34 cellular contexts compared by ENCODE assay signal in the genomic region with DNA sequence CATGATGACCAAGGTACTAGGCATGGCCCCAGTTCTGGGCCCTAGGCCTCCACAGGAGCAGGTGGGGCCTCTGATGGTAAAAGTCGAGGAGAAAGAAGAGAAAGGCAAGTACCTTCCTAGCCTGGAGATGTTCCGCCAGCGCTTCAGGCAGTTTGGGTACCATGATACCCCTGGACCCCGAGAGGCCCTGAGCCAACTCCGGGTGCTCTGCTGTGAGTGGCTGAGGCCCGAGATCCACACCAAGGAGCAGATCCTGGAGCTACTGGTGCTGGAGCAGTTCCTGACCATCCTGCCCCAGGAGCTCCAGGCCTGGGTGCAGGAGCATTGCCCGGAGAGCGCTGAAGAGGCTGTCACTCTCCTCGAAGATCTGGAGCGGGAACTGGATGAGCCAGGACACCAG.
"Had no signal": no experiment of that assay in that cellular context is flagged by ENCODE, and none has a peak within 500 bp of the region (broad histone marks: within the 10 kb centered on the region; RNA-seq: fewer than 3 reads in every experiment).

No MANE protein-coding gene starts in this region.

- ATAC-seq: activated CD8-positive, alpha-beta T cell treated with anti-CD3 and anti-CD28 coated beads, Interleukin-2, amount 10 ng/mL, durations not matched to agents 7 days and 5 days; activated naive CD4-positive, alpha-beta T cell treated with anti-CD3 and anti-CD28 coated beads, Interleukin-2, amount 50 U/mL, for 72 hours; activated T-cell treated with anti-CD3 and anti-CD28 coated beads, Interleukin-2, amount 50 U/mL, for 4 hours; body of pancreas had no signal

- DNase-seq: activated CD4-positive, alpha-beta T cell treated with anti-CD3 and anti-CD28 coated beads for 1 hour; activated CD4-positive, alpha-beta T cell treated with anti-CD3 and anti-CD28 coated beads, Interleukin-2, amount 10 ng/mL, durations not matched to agents 7 days and 5 days; activated CD4-positive, alpha-beta T cell treated with anti-CD3 and anti-CD28 coated beads, Interleukin-2, amount 50 U/mL, for 48 hours; activated CD4-positive, CD25-positive, alpha-beta regulatory T cell; activated CD8-positive, alpha-beta T cell treated with anti-CD3 and anti-CD28 coated beads, Interleukin-2, amount 10 ng/mL, durations not matched to agents 7 days and 5 days; activated gamma-delta T cell treated with Interleukin-2 at 50 U/mL for 16 hours; activated naive CD4-positive, alpha-beta T cell treated with anti-CD3 and anti-CD28 coated beads for 36 hours; activated T-cell treated with anti-CD3 and anti-CD28 coated beads, Interleukin-2, amount 50 U/mL, for 4 hours; adrenal gland; body of pancreas; caudate nucleus; cerebellar nuclear complex; Karpas-422; MG63; NCI-H1048; NCI-H1105 treated with DMSO at 0.1 percent for 48 hours; NCI-H1436; NCI-H1694; NCI-H1930; NCI-H2081 treated with DMSO at 0.1 percent for 48 hours; NCI-H226; NCI-H446 treated with DMSO at 0.1 percent for 48 hours; NCI-H524; NCI-H69; PC-9; Right ventricle myocardium superior; SW 1271; T-helper 1 cell; T1000; WERI-Rb-1 had no signal

- H3K27me3 ChIP-seq: adrenal gland, body of pancreas, MG63 had no signal

- H3K4me2 ChIP-seq: PC-9 had no signal

- H3K36me3 ChIP-seq: MG63 had no signal

- H3K27ac ChIP-seq: adrenal gland, body of pancreas, PC-9, WERI-Rb-1 had no signal

- H2AFZ ChIP-seq: PC-9 had no signal

- H3K4me3 Mint-ChIP-seq: activated CD4-positive, alpha-beta T cell treated with anti-CD3 and anti-CD28 coated beads, Interleukin-2, amount 10 ng/mL, durations not matched to agents 7 days and 5 days; activated CD8-positive, alpha-beta T cell treated with anti-CD3 and anti-CD28 coated beads, Interleukin-2, amount 10 ng/mL, durations not matched to agents 7 days and 5 days; activated naive CD4-positive, alpha-beta T cell treated with anti-CD3 and anti-CD28 coated beads for 36 hours; activated T-cell treated with anti-CD3 and anti-CD28 coated beads, Interleukin-2, amount 50 U/mL, for 4 hours; activated T-helper 1 cell treated with anti-CD3 and anti-CD28 coated beads, Interleukin-12 subunit alpha, Interleukin-12 subunit beta, Interleukin-2, Interleukin-4 antibody, amounts not matched to agents 30 ng/mL and 10 ng/mL and 1 ng/mL, durations not matched to agents 14 hours and 24 hours and 36 hours had no signal

- H3K9me3 Mint-ChIP-seq: activated CD4-positive, alpha-beta T cell treated with anti-CD3 and anti-CD28 coated beads, Interleukin-2, amount 10 ng/mL, durations not matched to agents 7 days and 5 days; activated naive CD4-positive, alpha-beta T cell treated with anti-CD3 and anti-CD28 coated beads for 36 hours; activated naive CD4-positive, alpha-beta T cell treated with anti-CD3 and anti-CD28 coated beads, Interleukin-2, amount 50 U/mL, for 72 hours; activated T-cell treated with anti-CD3 and anti-CD28 coated beads, Interleukin-2, amount 50 U/mL, for 4 hours; activated T-helper 1 cell treated with anti-CD3 and anti-CD28 coated beads, Interleukin-12 subunit alpha, Interleukin-12 subunit beta, Interleukin-2, Interleukin-4 antibody, amounts not matched to agents 30 ng/mL and 10 ng/mL and 1 ng/mL, durations not matched to agents 14 hours and 24 hours and 36 hours had no signal

- H3K27ac Mint-ChIP-seq: activated CD4-positive, alpha-beta T cell treated with anti-CD3 and anti-CD28 coated beads, Interleukin-2, amount 10 ng/mL, durations not matched to agents 7 days and 5 days; activated CD8-positive, alpha-beta T cell treated with anti-CD3 and anti-CD28 coated beads, Interleukin-2, amount 10 ng/mL, durations not matched to agents 7 days and 5 days; activated naive CD4-positive, alpha-beta T cell treated with anti-CD3 and anti-CD28 coated beads for 36 hours; activated T-helper 1 cell treated with anti-CD3 and anti-CD28 coated beads, Interleukin-12 subunit alpha, Interleukin-12 subunit beta, Interleukin-2, Interleukin-4 antibody, amounts not matched to agents 30 ng/mL and 10 ng/mL and 1 ng/mL, durations not matched to agents 14 hours and 24 hours and 36 hours had no signal

- FAIRE-seq: astrocyte, bronchial epithelial cell had no signal

- H3K4me1 ChIP-seq: adrenal gland had no signal

- H3K9me3 ChIP-seq: adrenal gland, body of pancreas, MG63 had no signal

- H3K4me3 ChIP-seq: adrenal gland, body of pancreas, MG63, PC-9 had no signal

- H3K27me3 Mint-ChIP-seq: activated CD4-positive, alpha-beta T cell treated with anti-CD3 and anti-CD28 coated beads, Interleukin-2, amount 10 ng/mL, durations not matched to agents 7 days and 5 days had no signal
